Comparison of ENCODE assay signal across 8 cellular contexts in the genomic region with DNA sequence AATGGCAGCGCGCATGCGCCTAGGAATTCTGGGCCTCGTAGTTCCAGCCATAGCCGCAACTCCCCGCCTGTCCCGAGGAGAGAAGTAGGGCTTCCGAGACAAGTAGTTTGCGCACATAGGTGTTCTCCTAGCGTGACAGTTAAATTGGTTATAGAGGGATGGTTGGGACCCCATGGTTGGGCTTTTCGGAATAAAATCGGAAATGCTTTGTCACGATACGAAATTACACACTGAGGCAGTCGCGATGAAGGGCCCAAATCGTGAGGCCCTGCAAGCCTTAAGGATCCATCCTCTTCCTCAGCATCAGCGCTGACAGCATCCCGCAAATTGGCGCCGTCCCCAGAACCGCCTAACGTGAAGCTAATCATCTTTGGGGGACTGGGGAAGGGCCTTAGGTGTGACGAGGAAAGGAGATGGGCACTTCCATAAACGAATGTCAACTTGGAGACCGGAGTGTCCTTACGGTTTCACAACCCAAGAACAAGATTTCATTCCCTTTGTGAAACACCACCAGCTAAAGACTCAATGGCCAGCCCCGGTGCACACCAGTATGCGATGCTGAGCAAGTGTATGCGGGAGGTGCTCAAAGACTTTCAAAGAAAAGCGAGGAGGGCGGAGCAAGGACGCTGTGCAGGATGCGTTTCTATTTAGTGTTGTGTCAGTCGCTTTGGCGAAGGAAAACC. TPM values are rescaled to one million over a fixed set of nuclear protein-coding genes. Genes with fewer than 3 reads are reported as not detected.
DNase-seq lines count a peak whose midpoint lies in the region; TF ChIP-seq lines count a peak whose summit lies in the region.

No MANE protein-coding gene starts in this region.

- H2BK20ac ChIP-seq in H9 (ENCODE audit: low read depth, low read length, poor library complexity, severe bottlenecking), result no peak overlapping the region

- no peak overlapping the region for H3K27ac Mint-ChIP-seq in H9

- no peak overlapping the region for H3K14ac ChIP-seq in H9 (ENCODE audit: insufficient read depth, low read length)

- H2BK120ac ChIP-seq in H9 (ENCODE audit: low read depth, low read length, poor library complexity, severe bottlenecking), result no peak overlapping the region

- H3K27ac ChIP-seq in H9 (ENCODE audit: insufficient read length, low read depth, low read length) (no peak overlapping the region), VCaP (peak overlapping the region; percentile 71), liver (ENCODE audit: low read depth in 1 of 2, low read length in 2 of 2) (no peak overlapping the region)

- peaks cover 12% of the 10 kb centered on the region for H3K27me3 Mint-ChIP-seq in H9 (ENCODE audit: low read depth)

- H2AFZ ChIP-seq in H9 (ENCODE audit: low read length), result no peak overlapping the region

- H3K27me3 ChIP-seq in H9 (ENCODE audit: insufficient read depth, low read length), result no peaks in the 10 kb centered on the region
- H3K27me3 ChIP-seq in liver (ENCODE audit: control insufficient read depth in 4 of 4, insufficient read depth in 4 of 4, low read length in 3 of 4), result no peaks in the 10 kb centered on the region

- H3K9me3 ChIP-seq in H9 (ENCODE audit: control insufficient read depth, low read depth, low read length) (no peaks in the 10 kb centered on the region), liver (ENCODE audit: control insufficient read depth in 4 of 4, low read length in 3 of 4) (no peaks in the 10 kb centered on the region)

- H3K56ac ChIP-seq in H9 (ENCODE audit: insufficient read length, low read depth, low read length), result no peak overlapping the region

- no peaks in the 10 kb centered on the region for H3K36me3 Mint-ChIP-seq in H9 (ENCODE audit: insufficient read depth in 1 of 3, low read depth in 3 of 3)

- H4K20me1 ChIP-seq in H9 (ENCODE audit: control insufficient read depth, insufficient read depth, insufficient read length), result no peaks in the 10 kb centered on the region

- H3K23ac ChIP-seq in H9 (ENCODE audit: insufficient read length, low read depth, low read length), result no peak overlapping the region

- CTCF ChIA-PET in HEK293T (lab: Yijun Ruan, JAX), result no interaction called here

- no peaks in the 10 kb centered on the region for H3K79me1 ChIP-seq in H9 (ENCODE audit: insufficient read depth, low read depth, low read length, poor library complexity, severe bottlenecking)

- H3K36me3 ChIP-seq in liver (ENCODE audit: control insufficient read depth in 4 of 4, insufficient read depth in 3 of 4, low read depth in 1 of 4, low read length in 3 of 4), result no peaks in the 10 kb centered on the region

- no peak overlapping the region for H2BK15ac ChIP-seq in H9 (ENCODE audit: low read depth, low read length)

- TF ChIP-seq CTCF in H9 (conservative IDR thresholded peaks at IDR 0.05) (no peak), VCaP (conservative IDR thresholded peaks at IDR 0.05) (no peak), liver (IDR thresholded peaks at IDR 0.05; ENCODE audit: low read depth, low read length, missing input control) (peak; percentile 18)

- no peak overlapping the region for H2BK12ac ChIP-seq in H9 (ENCODE audit: insufficient read length, low read depth, low read length)

- H3K79me2 ChIP-seq in H9 (ENCODE audit: insufficient read depth, low read length), result no peaks in the 10 kb centered on the region

- H4K91ac ChIP-seq in H9 (ENCODE audit: insufficient read length, low read depth, low read length), result no peak overlapping the region

- H3K4ac ChIP-seq in H9 (ENCODE audit: low read depth, low read length), result no peak overlapping the region

- H4K8ac ChIP-seq in H9 (replicated peaks; ENCODE audit: insufficient read length, low read depth, low read length), result no peak overlapping the region

- DNase-seq in AML-193 (lab: John Stamatoyannopoulos, UW), result peak; percentile 11 to 38
- DNase-seq in H9, result no peak
- DNase-seq in cerebellum (ENCODE audit: low spot score), result peak; percentile 11
- DNase-seq in stimulated activated CD8-positive, alpha-beta memory T cell treated with anti-CD3 and anti-CD28 coated beads, Interleukin-12 subunit alpha, Interleukin-12 subunit beta, amount 100 ng/mL, for 4 hours (ENCODE audit: low read depth), result peak; percentile 4
- DNase-seq in HEK293T (ENCODE audit: extremely low spot score), result no peak
- no peak for DNase-seq in HCEC 1CT

- WGBS in H9 (ENCODE audit: extremely low coverage, insufficient read length, low lambda C conversion rate), result no CpG with 5 or more reads among the region's 36 CpGs
- 3% methylated on average over 36 of the region's 36 CpGs for WGBS in liver

- H3T11ph ChIP-seq in H9 (ENCODE audit: low read length), result no peak overlapping the region

- POLR2A ChIA-PET in HEK293T (lab: Yijun Ruan, JAX), result no interaction called here

- peak overlapping the region; percentile 67 for H3K4me2 ChIP-seq in H9 (ENCODE audit: insufficient read depth, insufficient read length, low read length)

- H3K4me3 ChIP-seq in liver (ENCODE audit: low read depth in 1 of 3, low read length in 3 of 3), result peak overlapping the region; percentile 60 to 98 (median 73)

- H2AK5ac ChIP-seq in H9 (ENCODE audit: insufficient read length, low read length), result no peak overlapping the region

- no peak for TF ChIP-seq RAD21 in liver (IDR thresholded peaks at IDR 0.05)

- peaks cover 14 to 19% of the 10 kb centered on the region in 2 experiments for H3K4me1 Mint-ChIP-seq in H9

- H3K9me3 Mint-ChIP-seq in H9, result no peaks in the 10 kb centered on the region

- H3K9ac ChIP-seq in H9 (ENCODE audit: extremely low read depth, insufficient read length, low read length), result no peak overlapping the region
- peak overlapping the region; percentile 54 to 61 for H3K9ac ChIP-seq in liver (ENCODE audit: low read depth in 1 of 2, low read length in 2 of 2)

- H4K5ac ChIP-seq in H9 (ENCODE audit: insufficient read length, low read depth, low read length), result no peak overlapping the region

- peaks cover 4% of the 10 kb centered on the region for H3K23me2 ChIP-seq in H9 (ENCODE audit: insufficient read length, low read depth, low read length, poor library complexity, severe bottlenecking)

- H2BK5ac ChIP-seq in H9 (ENCODE audit: insufficient read length, low read length), result no peak overlapping the region

- H3K18ac ChIP-seq in H9 (ENCODE audit: insufficient read length, low read depth, low read length), result no peak overlapping the region

- H3K4me3 Mint-ChIP-seq in H9, result peak overlapping the region; percentile 93 to 95

- no peaks in the 10 kb centered on the region for H3K4me1 ChIP-seq in H9 (ENCODE audit: insufficient read depth, low read length)
- H3K4me1 ChIP-seq in liver (ENCODE audit: control insufficient read depth in 4 of 4, insufficient read depth in 4 of 4, low read length in 3 of 4), result peaks cover 0 to 19% (median 10%) of the 10 kb centered on the region in 4 donors

TF ChIP-seq in liver, 16 proteins besides CTCF, POLR2A, EP300 and RAD21:
- no peak for TF ChIP-seq NR2F2 (IDR thresholded peaks at IDR 0.05)
- no peak for TF ChIP-seq HNF4A (conservative IDR thresholded peaks at IDR 0.05)
- TF ChIP-seq SP1 (IDR thresholded peaks at IDR 0.05), result peak; percentile 7
- no peak for TF ChIP-seq MAX (IDR thresholded peaks at IDR 0.05)
- TF ChIP-seq GABPA (IDR thresholded peaks at IDR 0.05 in 1 of 2, conservative IDR thresholded peaks at IDR 0.05 in 1 of 2), result no peak
- no peak for TF ChIP-seq TAF1 (conservative IDR thresholded peaks at IDR 0.05)

TF ChIP-seq in HEK293T, 16 proteins besides CTCF, POLR2A, EP300 and RAD21:
- TF ChIP-seq NFRKB (IDR thresholded peaks at IDR 0.05) (no peak), ZNF384 (IDR thresholded peaks at IDR 0.05) (no peak), CTBP1 (IDR thresholded peaks at IDR 0.05; ENCODE audit: borderline replicate concordance) (no peak), HDGF (IDR thresholded peaks at IDR 0.05; ENCODE audit: borderline replicate concordance) (no peak), BHLHE40 (IDR thresholded peaks at IDR 0.05; ENCODE audit: borderline replicate concordance) (no peak)
- TF ChIP-seq, protein P1, sequence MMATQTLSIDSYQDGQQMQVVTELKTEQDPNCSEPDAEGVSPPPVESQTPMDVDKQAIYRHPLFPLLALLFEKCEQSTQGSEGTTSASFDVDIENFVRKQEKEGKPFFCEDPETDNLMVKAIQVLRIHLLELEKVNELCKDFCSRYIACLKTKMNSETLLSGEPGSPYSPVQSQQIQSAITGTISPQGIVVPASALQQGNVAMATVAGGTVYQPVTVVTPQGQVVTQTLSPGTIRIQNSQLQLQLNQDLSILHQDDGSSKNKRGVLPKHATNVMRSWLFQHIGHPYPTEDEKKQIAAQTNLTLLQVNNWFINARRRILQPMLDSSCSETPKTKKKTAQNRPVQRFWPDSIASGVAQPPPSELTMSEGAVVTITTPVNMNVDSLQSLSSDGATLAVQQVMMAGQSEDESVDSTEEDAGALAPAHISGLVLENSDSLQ (IDR thresholded peaks at IDR 0.05), result no peak

RNA-seq across cellular contexts. Expression of gene TTBK2, which starts 0.6 kb away (rescaled TPM):
- total RNA-seq in H9 (2021) (10.6 and 13.0 TPM in 2 replicates), cerebellum (42.6 TPM), liver (1 to 10 TPM; 5.4 to 6.4 TPM)
- polyA plus RNA-seq in liver, result 1 to 10 TPM; 1.0 to 3.1 TPM

Comparison
In these comparisons a context has a peak if more than half of its experiments do, and no peak if none do; other contexts are left out.
1. DNase-seq: peak in AML-193 (2 of 2), cerebellum (single experiment) and stimulated activated CD8-positive, alpha-beta memory T cell treated with anti-CD3 and anti-CD28 coated beads, Interleukin-12 subunit alpha, Interleukin-12 subunit beta, amount 100 ng/mL, for 4 hours (single experiment); none in H9 (single experiment), HEK293T (single experiment) and HCEC 1CT (single experiment).